ENCODE assay signal across 30 cellular contexts in genomic region chr6:169286961-169287360, GRCh38. TPM values are rescaled to one million over a fixed set of nuclear protein-coding genes. Genes with fewer than 3 reads are reported as not detected.
"Had no signal": no experiment of that assay in that cellular context is flagged by ENCODE, and none has a peak within 500 bp of the region (broad histone marks: within the 10 kb centered on the region; RNA-seq: fewer than 3 reads in every experiment).

No MANE protein-coding gene starts in this region.

- H3K4me1 Mint-ChIP-seq: naive B cell; naive thymus-derived CD8-positive, alpha-beta T cell; stimulated activated effector memory CD8-positive, alpha-beta T cell treated with anti-CD3 and anti-CD28 coated beads, Interleukin-12 subunit alpha, Interleukin-12 subunit beta, amount 100 ng/mL, for 72 hours; stimulated activated naive B cell treated with anti-CD40 and anti-IgM and Interleukin-4, amounts not matched to agents 10 μg/mL and 1 μg/mL and 100 μg/mL, for 72 hours had no signal

- H3K4me1 ChIP-seq: parathyroid adenoma, psoas muscle, right lobe of liver, sigmoid colon, stomach, thyroid gland, upper lobe of left lung had no signal

- H3K36me3 Mint-ChIP-seq: naive B cell; naive thymus-derived CD8-positive, alpha-beta T cell; natural killer cell treated with Interleukin-12 subunit alpha and Interleukin-12 subunit beta and Interleukin-15 and Interleukin-18, amount 100 ng/mL, for 72 hours; stimulated activated effector memory CD8-positive, alpha-beta T cell treated with anti-CD3 and anti-CD28 coated beads, Interleukin-12 subunit alpha, Interleukin-12 subunit beta, amount 100 ng/mL, for 72 hours; stimulated activated naive B cell treated with anti-CD40 and anti-IgM and Interleukin-4, amounts not matched to agents 10 μg/mL and 1 μg/mL and 100 μg/mL, for 72 hours had no signal

- H3K27me3 ChIP-seq: ovary, right lobe of liver, sigmoid colon, thyroid gland, tibial nerve, upper lobe of left lung, vagina had no signal

- H3K27ac Mint-ChIP-seq: naive thymus-derived CD8-positive, alpha-beta T cell; natural killer cell treated with Interleukin-12 subunit alpha and Interleukin-12 subunit beta and Interleukin-15 and Interleukin-18, amount 100 ng/mL, for 72 hours; nephron progenitor cell; progenitor cell of endocrine pancreas; stimulated activated effector memory CD8-positive, alpha-beta T cell treated with anti-CD3 and anti-CD28 coated beads, Interleukin-12 subunit alpha, Interleukin-12 subunit beta, amount 100 ng/mL, for 72 hours; stimulated activated naive B cell treated with anti-CD40 and anti-IgM and Interleukin-4, amounts not matched to agents 10 μg/mL and 1 μg/mL and 100 μg/mL, for 72 hours; stimulated activated naive CD8-positive, alpha-beta T cell treated with anti-CD3 and anti-CD28 coated beads, Interleukin-15, Interleukin-2, amounts not matched to agents 100 ng/mL and 50 ng/mL, for 24 hours had no signal

- DNase-seq: naive B cell; naive thymus-derived CD8-positive, alpha-beta T cell; nephron progenitor cell; occipital lobe; ovary; posterior cingulate gyrus; psoas muscle; right cardiac atrium; right lobe of liver; sigmoid colon; small intestine; stimulated activated CD4-positive, alpha-beta T cell treated with anti-CD3 and anti-CD28 coated beads, Interleukin-15, amount 100 ng/mL, for 24 hours; stimulated activated CD4-positive, alpha-beta T cell treated with anti-CD3 and anti-CD28 coated beads, Interleukin-2, amount 100 ng/mL, for 24 hours; stimulated activated CD4-positive, alpha-beta T cell treated with anti-CD3 and anti-CD28 coated beads, Interleukin-2, amount 100 ng/mL, for 48 hours; stimulated activated CD4-positive, alpha-beta T cell treated with anti-CD3 and anti-CD28 coated beads, Interleukin-4, amount 100 ng/mL, for 24 hours; stimulated activated naive B cell treated with anti-CD40 and anti-IgM and Interleukin-4, amounts not matched to agents 10 μg/mL and 1 μg/mL and 100 μg/mL, for 72 hours; stimulated activated naive CD4-positive, alpha-beta T cell treated with Interleukin-2 at 50 U/mL for 16 hours; stomach; thyroid gland; trophoblast cell; upper lobe of left lung had no signal

- ATAC-seq: naive thymus-derived CD8-positive, alpha-beta T cell; natural killer cell treated with Interleukin-12 subunit alpha and Interleukin-12 subunit beta and Interleukin-15 and Interleukin-18, amount 100 ng/mL, for 72 hours; psoas muscle; right cardiac atrium; right lobe of liver; stimulated activated effector memory CD8-positive, alpha-beta T cell treated with anti-CD3 and anti-CD28 coated beads, Interleukin-12 subunit alpha, Interleukin-12 subunit beta, amount 100 ng/mL, for 72 hours; stimulated activated naive B cell treated with anti-CD40 and anti-IgM and Interleukin-4, amounts not matched to agents 10 μg/mL and 1 μg/mL and 100 μg/mL, for 72 hours had no signal

- H2AFZ ChIP-seq: parathyroid adenoma had no signal

- H3K9ac ChIP-seq: parathyroid adenoma had no signal

- H3K4me3 ChIP-seq: ovary, psoas muscle, right lobe of liver, sigmoid colon, stomach, thoracic aorta, thyroid gland, tibial nerve, upper lobe of left lung, vagina had no signal

- H3K36me3 ChIP-seq: ovary, right lobe of liver, sigmoid colon, stomach, thoracic aorta, thyroid gland, tibial nerve, upper lobe of left lung, vagina had no signal

- H3K9me3 ChIP-seq: ovary, right lobe of liver, sigmoid colon, stomach, thoracic aorta, thyroid gland, tibial nerve, upper lobe of left lung, vagina had no signal

- H3K4me3 Mint-ChIP-seq: naive B cell; naive thymus-derived CD8-positive, alpha-beta T cell; natural killer cell treated with Interleukin-12 subunit alpha and Interleukin-12 subunit beta and Interleukin-15 and Interleukin-18, amount 100 ng/mL, for 72 hours; nephron progenitor cell; neural crest cell; stimulated activated effector memory CD8-positive, alpha-beta T cell treated with anti-CD3 and anti-CD28 coated beads, Interleukin-12 subunit alpha, Interleukin-12 subunit beta, amount 100 ng/mL, for 72 hours; stimulated activated naive B cell treated with anti-CD40 and anti-IgM and Interleukin-4, amounts not matched to agents 10 μg/mL and 1 μg/mL and 100 μg/mL, for 72 hours; stimulated activated naive CD8-positive, alpha-beta T cell treated with anti-CD3 and anti-CD28 coated beads, Interleukin-15, Interleukin-2, amounts not matched to agents 100 ng/mL and 50 ng/mL, for 24 hours had no signal

- H3K79me2 ChIP-seq: parathyroid adenoma had no signal

- H3K27me3 Mint-ChIP-seq: naive B cell; stimulated activated naive CD8-positive, alpha-beta T cell treated with anti-CD3 and anti-CD28 coated beads, Interleukin-15, Interleukin-2, amounts not matched to agents 100 ng/mL and 50 ng/mL, for 24 hours had no signal

- H3K27ac ChIP-seq: ovary, parathyroid adenoma, psoas muscle, right lobe of liver, sigmoid colon, stomach, thoracic aorta, thyroid gland, tibial nerve, upper lobe of left lung, vagina had no signal

- H3K9me3 Mint-ChIP-seq: naive thymus-derived CD8-positive, alpha-beta T cell; natural killer cell treated with Interleukin-12 subunit alpha and Interleukin-12 subunit beta and Interleukin-15 and Interleukin-18, amount 100 ng/mL, for 72 hours; nephron progenitor cell; stimulated activated effector memory CD8-positive, alpha-beta T cell treated with anti-CD3 and anti-CD28 coated beads, Interleukin-12 subunit alpha, Interleukin-12 subunit beta, amount 100 ng/mL, for 72 hours; stimulated activated naive B cell treated with anti-CD40 and anti-IgM and Interleukin-4, amounts not matched to agents 10 μg/mL and 1 μg/mL and 100 μg/mL, for 72 hours; stimulated activated naive CD8-positive, alpha-beta T cell treated with anti-CD3 and anti-CD28 coated beads, Interleukin-15, Interleukin-2, amounts not matched to agents 100 ng/mL and 50 ng/mL, for 24 hours had no signal

RNA-seq across cellular contexts. Expression of gene THBS2, which starts 33.3 kb away (rescaled TPM):
- total RNA-seq: naive thymus-derived CD8-positive, alpha-beta T cell; natural killer cell treated with Interleukin-12 subunit alpha and Interleukin-12 subunit beta and Interleukin-15 and Interleukin-18, amount 100 ng/mL, for 72 hours; progenitor cell of endocrine pancreas had no signal
